8 cellular contexts compared by ENCODE assay signal in genomic region chr6:162727347-162728176, GRCh38. TPM values are rescaled to one million over a fixed set of nuclear protein-coding genes. Genes with fewer than 3 reads are reported as not detected.
DNase-seq lines count a peak whose midpoint lies in the region; TF ChIP-seq lines count a peak whose summit lies in the region.

Gene PACRG, plus strand, starts transcription at chr6:162727974.
Gene PRKN, minus strand, starts transcription at chr6:162727766.

- peaks cover 8 to 14% of the 10 kb centered on the region in 2 donors for H3K4me1 ChIP-seq in neuronal stem cell (ENCODE audit: control insufficient read depth in 2 of 2, insufficient read depth in 1 of 2, low read depth in 1 of 2, low read length in 2 of 2)

- no CpG with 5 or more reads among the region's 79 CpGs for WGBS in neuronal stem cell (ENCODE audit: extremely low coverage in 2 of 2, insufficient read length in 2 of 2, insufficient replicate concordance in 1 of 2), 2 donors

- no peak within 1 kb of the TSS for H2AK5ac ChIP-seq in neuronal stem cell (ENCODE audit: low read depth, low read length)

- H2BK15ac ChIP-seq in neuronal stem cell (ENCODE audit: low read length) = peak within 1 kb of the TSS; percentile 35

- no peaks in the 10 kb centered on the region for H3K79me1 ChIP-seq in neuronal stem cell (ENCODE audit: low read depth, low read length)

- peak within 1 kb of the TSS; percentile 86 for H4K8ac ChIP-seq in neuronal stem cell (ENCODE audit: low read depth, low read length)

- no peaks in the 10 kb centered on the region for H3K36me3 ChIP-seq in neuronal stem cell (replicated peaks in 1 of 2; ENCODE audit: control insufficient read depth in 2 of 2, insufficient read depth in 2 of 2, low read length in 2 of 2)

- DNase-seq in Daoy (ENCODE audit: low read depth) (peak; percentile 99), H4 (ENCODE audit: low spot score) (peak; percentile 88), LNCaP clone FGC (ENCODE audit: low read depth) (peak; percentile 90), SK-MEL-5 (ENCODE audit: low read depth, low spot score) (peak; percentile 97), germinal center (ENCODE audit: low spot score) (peak; percentile 94), neuronal stem cell (ENCODE audit: low spot score) (peak; percentile 99), stromal cell of bone marrow (ENCODE audit: low read depth) (peak; percentile 95)
- peak; percentile 99 for DNase-seq in activated naive CD4-positive, alpha-beta T cell treated with anti-CD3 and anti-CD28 coated beads, Interleukin-2, amount 50 U/mL, for 16 hours

- H3K14ac ChIP-seq in neuronal stem cell (ENCODE audit: low read length) = peak within 1 kb of the TSS; percentile 71

- H3K4me2 ChIP-seq in neuronal stem cell (ENCODE audit: insufficient read depth, low read length, poor library complexity, severe bottlenecking) = peak within 1 kb of the TSS; percentile 69

- peak within 1 kb of the TSS; percentile 95 for H2AFZ ChIP-seq in neuronal stem cell (ENCODE audit: low read length)

- peak within 1 kb of the TSS; percentile 69 for H3K4me3 ChIP-seq in LNCaP clone FGC (ENCODE audit: low read depth, low read length)
- peak within 1 kb of the TSS; percentile 84 to 95 for H3K4me3 ChIP-seq in neuronal stem cell (ENCODE audit: low read length in 2 of 2)

- H3K27me3 ChIP-seq in neuronal stem cell (ENCODE audit: control insufficient read depth in 3 of 3, insufficient read depth in 3 of 3, low read depth in 1 of 3, low read length in 3 of 3) = no peaks in the 10 kb centered on the region

- no peak within 1 kb of the TSS for H2BK120ac ChIP-seq in neuronal stem cell (ENCODE audit: low read depth, low read length)

- no peak within 1 kb of the TSS for H3K4ac ChIP-seq in neuronal stem cell (ENCODE audit: low read length)

- peak within 1 kb of the TSS; percentile 97 for H3K9ac ChIP-seq in neuronal stem cell (ENCODE audit: low read depth, low read length, poor library complexity)

- no peak for TF ChIP-seq CTCF in LNCaP clone FGC (IDR thresholded peaks at IDR 0.05; ENCODE audit: control insufficient read depth, extremely low read depth, insufficient read depth)

- peak within 1 kb of the TSS; percentile 95 for H3K18ac ChIP-seq in neuronal stem cell (ENCODE audit: low read length)

- no peaks in the 10 kb centered on the region for H3K9me3 ChIP-seq in neuronal stem cell (replicated peaks in 1 of 2; ENCODE audit: control insufficient read depth in 2 of 2, insufficient read depth in 1 of 2, low read depth in 1 of 2, low read length in 2 of 2)

- no peak within 1 kb of the TSS for H2BK12ac ChIP-seq in neuronal stem cell (ENCODE audit: low read length)

- H3K27ac ChIP-seq in neuronal stem cell (replicated peaks; ENCODE audit: low read length) = peak within 1 kb of the TSS; percentile 31

- in situ Hi-C loops in SK-MEL-5 (cut with HindIII; ENCODE audit: low pct_unique_long_range_greater_than_20kb, low sequenced_read_pairs) = no loop called here

- peak within 1 kb of the TSS; percentile 75 for H2BK5ac ChIP-seq in neuronal stem cell (ENCODE audit: low read length)

- no peak within 1 kb of the TSS for H4K91ac ChIP-seq in neuronal stem cell (ENCODE audit: low read depth, low read length, poor library complexity)

- H3K23ac ChIP-seq in neuronal stem cell (ENCODE audit: low read depth, low read length, poor library complexity) = peak within 1 kb of the TSS; percentile 80

RNA-seq across cellular contexts. Expression of gene PACRG, which starts in this region (rescaled TPM):
- total RNA-seq in Daoy (2014; rRNA removed; shearing (Covaris generic)) = not detected in 2 replicates
- total RNA-seq in H4 (2014; rRNA removed; shearing (Covaris generic)) = not detected in 2 replicates
- total RNA-seq in SK-MEL-5 (2014; rRNA removed; shearing (Covaris generic)) = not detected in 2 replicates
- polyA plus RNA-seq in SK-MEL-5 (2015; cell fraction: cytosol; rRNA removed) = not detected in 2 replicates
- polyA plus RNA-seq in SK-MEL-5 (2015; cell fraction: nucleus; rRNA removed) = not detected in 2 replicates
- polyA plus RNA-seq in neuronal stem cell (2013, experiment 1 of 2) = 0.89 TPM
- polyA plus RNA-seq in neuronal stem cell (2013, experiment 2 of 2) = 1.3 TPM

RNA-seq across cellular contexts. Expression of gene PRKN, which starts in this region (rescaled TPM):
- total RNA-seq in Daoy (2014; rRNA removed; shearing (Covaris generic)) = 0.57 TPM in 1 of 2 replicates, not detected in the other
- 0.19 TPM in 1 of 2 replicates, not detected in the other for total RNA-seq in H4 (2014; rRNA removed; shearing (Covaris generic))
- 0.51 and 0.95 TPM in 2 replicates for total RNA-seq in SK-MEL-5 (2014; rRNA removed; shearing (Covaris generic))
- polyA plus RNA-seq in SK-MEL-5 (2015; cell fraction: cytosol; rRNA removed) = 0.08 and 0.14 TPM in 2 replicates
- not detected in 2 replicates for polyA plus RNA-seq in SK-MEL-5 (2015; cell fraction: nucleus; rRNA removed)
- 2.9 TPM for polyA plus RNA-seq in neuronal stem cell (2013, experiment 1 of 2)
- polyA plus RNA-seq in neuronal stem cell (2013, experiment 2 of 2) = 3.2 TPM

Comparison
In these comparisons a context has a peak if more than half of its experiments do, and no peak if none do; other contexts are left out.
1. Peak in every context shown above with its lines: DNase-seq, H3K4me3 ChIP-seq and H3K27ac ChIP-seq.
2. Peak in DNase-seq in Daoy; RNA of the genes that start here not detected or under 1 TPM.
3. Peak in DNase-seq in H4; RNA of the genes that start here not detected or under 1 TPM.
4. Peak in DNase-seq in SK-MEL-5; RNA of the genes that start here not detected or under 1 TPM.